In genomic region chr7:130394421-130395188, GRCh38 we compare ENCODE assay signal across 13 cellular contexts. TPM values are rescaled to one million over a fixed set of nuclear protein-coding genes. Genes with fewer than 3 reads are reported as not detected.
DNase-seq lines count a peak whose midpoint lies in the region; ATAC-seq lines count a peak whose summit lies in the region.
"Had no signal": no experiment of that assay in that cellular context is flagged by ENCODE, and none has a peak within 500 bp of the region (broad histone marks: within the 10 kb centered on the region; RNA-seq: fewer than 3 reads in every experiment).

No MANE protein-coding gene starts in this region.

- H3K36me3 ChIP-seq in effector memory CD4-positive, alpha-beta T cell (ENCODE audit: control insufficient read depth, insufficient read depth, low read length) = no peaks in the 10 kb centered on the region
- no peaks in the 10 kb centered on the region for H3K36me3 ChIP-seq in subcutaneous abdominal adipose tissue (ENCODE audit: control insufficient read depth in 5 of 5, insufficient read depth in 5 of 5, low read length in 5 of 5)
- H3K36me3 ChIP-seq: lower lobe of right lung, right lobe of liver had no signal

- H3K9me3 ChIP-seq in effector memory CD4-positive, alpha-beta T cell (ENCODE audit: control insufficient read depth, low read length) = no peaks in the 10 kb centered on the region
- no peaks in the 10 kb centered on the region for H3K9me3 ChIP-seq in subcutaneous abdominal adipose tissue (ENCODE audit: control insufficient read depth in 5 of 5, low read length in 5 of 5)
- H3K9me3 ChIP-seq: lower lobe of right lung, right lobe of liver had no signal

- H3K9ac ChIP-seq in subcutaneous abdominal adipose tissue (ENCODE audit: low read length in 5 of 5) = peak overlapping the region in 1 of 5 donors; percentile 18

- H3K4me3 ChIP-seq in effector memory CD4-positive, alpha-beta T cell (ENCODE audit: insufficient read depth, low read depth, low read length, poor library complexity, severe bottlenecking) = peak overlapping the region; percentile 24
- H3K4me3 ChIP-seq in subcutaneous abdominal adipose tissue (ENCODE audit: low read depth in 1 of 5, low read length in 5 of 5) = no peak overlapping the region
- H3K4me3 ChIP-seq: lower lobe of right lung, right lobe of liver had no signal

- no peak overlapping the region for H3K27ac ChIP-seq in effector memory CD4-positive, alpha-beta T cell (ENCODE audit: insufficient read depth, low read length, poor library complexity, severe bottlenecking)
- H3K27ac ChIP-seq in subcutaneous abdominal adipose tissue (ENCODE audit: low read depth, low read length) = peak overlapping the region; percentile 98
- H3K27ac ChIP-seq: lower lobe of right lung, right lobe of liver had no signal

- peak; percentile 7 for DNase-seq in activated effector memory CD4-positive, alpha-beta T cell treated with Interleukin-2 at 50 U/mL for 16 hours
- DNase-seq in activated effector memory CD4-positive, alpha-beta T cell treated with anti-CD3 and anti-CD28 coated beads, Interleukin-2, amount 50 U/mL, for 16 hours = no peak
- DNase-seq in UCSD-AML1 (lab: John Stamatoyannopoulos, UW; ENCODE audit: unreplicated experiment) = peak; percentile 27
- DNase-seq in effector memory CD4-positive, alpha-beta T cell = no peak
- DNase-seq in hypothalamus (lab: John Stamatoyannopoulos, UW) = no peak
- DNase-seq in sciatic nerve (ENCODE audit: low spot score) = no peak
- DNase-seq in NOMO-1 treated with dmso at 0.1 percent for 144 hours (lab: John Stamatoyannopoulos, UW; ENCODE audit: unreplicated experiment) = no peak
- DNase-seq: activated CD4-positive, CD25-positive, alpha-beta regulatory T cell treated with anti-CD3 and anti-CD28 coated beads, Interleukin-2, amount 50 U/mL, for 72 hours; caudate nucleus; lower lobe of right lung; right lobe of liver had no signal

- intact Hi-C loops in sciatic nerve (cut with DNase I) = no loop called here

- no peak for ATAC-seq in sciatic nerve
- ATAC-seq: lower lobe of right lung, right lobe of liver had no signal

- peaks cover 8% of the 10 kb centered on the region for H3K4me1 ChIP-seq in effector memory CD4-positive, alpha-beta T cell (ENCODE audit: control insufficient read depth, insufficient read depth, low read length, poor library complexity, severe bottlenecking)
- H3K4me1 ChIP-seq in subcutaneous abdominal adipose tissue (ENCODE audit: control insufficient read depth in 5 of 5, insufficient read depth in 5 of 5, low read length in 5 of 5) = peaks cover 0 to 79% (median 67%) of the 10 kb centered on the region in 5 donors
- H3K4me1 ChIP-seq: right lobe of liver had no signal

- no peaks in the 10 kb centered on the region for H3K27me3 ChIP-seq in effector memory CD4-positive, alpha-beta T cell (replicated peaks; ENCODE audit: control insufficient read depth, insufficient read depth, low read length, poor library complexity, severe bottlenecking)
- H3K27me3 ChIP-seq in subcutaneous abdominal adipose tissue (ENCODE audit: control insufficient read depth in 5 of 5, insufficient read depth in 4 of 5, low read length in 5 of 5) = no peaks in the 10 kb centered on the region
- H3K27me3 ChIP-seq: right lobe of liver had no signal

RNA-seq across cellular contexts. Expression of gene CPA1, which starts 14.3 kb away (rescaled TPM):
- total RNA-seq in sciatic nerve = 4.1 TPM
- total RNA-seq: OCI-LY7, right lobe of liver had no signal

RNA-seq across cellular contexts. Expression of gene CEP41, which starts 46.2 kb away (rescaled TPM):
- 11.0 TPM for total RNA-seq in sciatic nerve

RNA-seq across cellular contexts. Expression of gene CPA5, which starts 50.0 kb away (rescaled TPM):
- total RNA-seq in sciatic nerve = not detected
- total RNA-seq: lower lobe of right lung, OCI-LY7, right lobe of liver had no signal

Comparison
In these comparisons a context has a peak if more than half of its experiments do, and no peak if none do; other contexts are left out.
1. DNase-seq: peak in activated effector memory CD4-positive, alpha-beta T cell treated with Interleukin-2 at 50 U/mL for 16 hours (single experiment) and UCSD-AML1 (single experiment); none in activated effector memory CD4-positive, alpha-beta T cell treated with anti-CD3 and anti-CD28 coated beads, Interleukin-2, amount 50 U/mL, for 16 hours (single experiment), effector memory CD4-positive, alpha-beta T cell (0 of 3), hypothalamus (0 of 51), sciatic nerve (single experiment) and NOMO-1 treated with dmso at 0.1 percent for 144 hours (single experiment).